Comparison of ENCODE assay signal across 8 cellular contexts in the genomic region with DNA sequence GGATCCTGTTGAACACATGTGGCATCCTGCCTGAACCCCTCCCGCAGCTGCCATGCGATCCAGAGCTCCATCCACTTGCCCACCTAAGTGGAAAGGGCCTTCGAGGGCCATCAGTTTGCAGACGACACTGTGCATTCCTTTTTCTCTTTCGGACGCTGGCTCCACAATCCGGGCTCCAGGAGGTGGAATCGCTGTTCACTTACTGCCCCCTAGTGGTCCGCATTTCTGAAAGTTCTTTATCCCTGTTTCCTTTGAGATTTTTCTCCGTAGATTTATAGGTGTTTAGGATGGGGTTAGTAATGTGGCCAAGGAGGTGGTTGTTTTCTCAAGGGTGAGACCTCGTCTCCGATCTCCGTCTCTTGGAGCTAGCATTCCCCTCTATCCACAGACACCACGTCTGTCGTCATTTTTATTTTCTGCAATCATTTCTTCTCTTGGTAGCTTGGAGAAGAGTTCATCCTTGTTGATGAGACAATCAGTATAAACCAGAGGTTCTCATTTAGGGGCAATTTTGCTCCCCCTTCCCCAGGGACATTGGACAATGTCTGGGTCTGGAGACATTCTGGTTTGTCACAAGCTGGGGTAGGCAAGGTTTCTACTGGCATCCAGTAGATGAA.
DNase-seq lines count a peak whose midpoint lies in the region; ATAC-seq and TF ChIP-seq lines count a peak whose summit lies in the region.

No MANE protein-coding gene starts in this region.

- peaks cover 46 to 74% of the 10 kb centered on the region in 2 experiments for H3K36me3 ChIP-seq in trophoblast cell (ENCODE audit: control insufficient read depth in 1 of 2, insufficient read depth in 2 of 2, low read length in 2 of 2)

- no peak overlapping the region for H3K27ac Mint-ChIP-seq in activated naive CD4-positive, alpha-beta T cell treated with anti-CD3 and anti-CD28 coated beads, Interleukin-2, amount 50 U/mL, for 24 hours

- H3K9ac ChIP-seq in trophoblast cell (ENCODE audit: low read length), result no peak overlapping the region

- H3K36me3 Mint-ChIP-seq in activated naive CD4-positive, alpha-beta T cell treated with anti-CD3 and anti-CD28 coated beads, Interleukin-2, amount 50 U/mL, for 24 hours, result no peaks in the 10 kb centered on the region

- no CpG with 5 or more reads among the region's 15 CpGs for WGBS in trophoblast cell (ENCODE audit: extremely low coverage, insufficient coverage, insufficient read length)

- peak overlapping the region; percentile 74 for H3K4me3 Mint-ChIP-seq in activated naive CD4-positive, alpha-beta T cell treated with anti-CD3 and anti-CD28 coated beads, Interleukin-2, amount 50 U/mL, for 24 hours

- TF ChIP-seq CTCF in C4-2B (conservative IDR thresholded peaks at IDR 0.05), result peak; percentile 90

- no peak overlapping the region for H3K4ac ChIP-seq in trophoblast cell (ENCODE audit: low read depth, low read length)

- no peaks in the 10 kb centered on the region for H3K4me1 ChIP-seq in trophoblast cell (ENCODE audit: control insufficient read depth in 1 of 2, insufficient read depth in 2 of 2, low read length in 2 of 2)

- no peak overlapping the region for H2BK120ac ChIP-seq in trophoblast cell (ENCODE audit: insufficient read depth, low read length, poor library complexity)

- H2AFZ ChIP-seq in trophoblast cell (ENCODE audit: insufficient read depth, low read length, poor library complexity), result no peak overlapping the region

- H3K79me1 ChIP-seq in trophoblast cell (ENCODE audit: low read length), result no peaks in the 10 kb centered on the region

- no peaks in the 10 kb centered on the region for H3K9me3 Mint-ChIP-seq in activated naive CD4-positive, alpha-beta T cell treated with anti-CD3 and anti-CD28 coated beads, Interleukin-2, amount 50 U/mL, for 24 hours

- H3K18ac ChIP-seq in trophoblast cell (ENCODE audit: low read length), result no peak overlapping the region

- no peak overlapping the region for H2BK5ac ChIP-seq in trophoblast cell (ENCODE audit: low read depth, low read length, poor library complexity)

- H3K4me1 Mint-ChIP-seq in activated naive CD4-positive, alpha-beta T cell treated with anti-CD3 and anti-CD28 coated beads, Interleukin-2, amount 50 U/mL, for 24 hours, result peaks cover 14% of the 10 kb centered on the region

- H3K4me3 ChIP-seq in trophoblast cell (ENCODE audit: low read depth, low read length), result no peak overlapping the region

- no peak overlapping the region for H4K12ac ChIP-seq in trophoblast cell (ENCODE audit: low read depth, low read length)

- DNase-seq in GM19240 (ENCODE audit: insufficient read length, low spot score) (peak; percentile 16), NOMO-1 treated with DMSO at 0.1 percent for 48 hours (lab: John Stamatoyannopoulos, UW; ENCODE audit: unreplicated experiment) (peak; percentile 7), glomerular endothelial cell (ENCODE audit: extremely low read depth, low read depth, low spot score) (peak; percentile 44), trophoblast cell (peak; percentile 44 to 85)

- H3K79me2 ChIP-seq in trophoblast cell (ENCODE audit: control insufficient read depth, insufficient read depth, low read length, poor library complexity), result no peaks in the 10 kb centered on the region

- H3K23ac ChIP-seq in trophoblast cell (ENCODE audit: low read length), result no peak overlapping the region

- ATAC-seq in GM21390 (IDR thresholded peaks at IDR 0.05; ENCODE audit: unreplicated experiment) (no peak), GM19397 (IDR thresholded peaks at IDR 0.05; ENCODE audit: unreplicated experiment) (no peak)

- H3K4me2 ChIP-seq in trophoblast cell (ENCODE audit: low read length), result no peak overlapping the region

- H3K27me3 ChIP-seq in trophoblast cell (ENCODE audit: insufficient read depth, low read length), result no peaks in the 10 kb centered on the region

- no peak overlapping the region for H2AK5ac ChIP-seq in trophoblast cell (ENCODE audit: low read length)

- H3K9me3 ChIP-seq in trophoblast cell (ENCODE audit: insufficient read depth, low read depth, low read length), result peaks cover 3% of the 10 kb centered on the region

- peaks cover 4% of the 10 kb centered on the region for H3K27me3 Mint-ChIP-seq in activated naive CD4-positive, alpha-beta T cell treated with anti-CD3 and anti-CD28 coated beads, Interleukin-2, amount 50 U/mL, for 24 hours

- H3K14ac ChIP-seq in trophoblast cell (ENCODE audit: low read length), result no peak overlapping the region

- H3K27ac ChIP-seq in C4-2B (no peak overlapping the region), trophoblast cell (ENCODE audit: low read depth, low read length) (no peak overlapping the region)

- no peak overlapping the region for H4K8ac ChIP-seq in trophoblast cell (ENCODE audit: low read depth, low read length)

- no peak overlapping the region for H2BK12ac ChIP-seq in trophoblast cell (ENCODE audit: low read length)

- H4K91ac ChIP-seq in trophoblast cell (ENCODE audit: low read depth, low read length), result no peak overlapping the region

Comparison
In these comparisons a context has a peak if more than half of its experiments do, and no peak if none do; other contexts are left out.
1. DNase-seq: peak in every context shown above with its lines; median percentile 64 in trophoblast cell; 44 in glomerular endothelial cell; 16 in GM19240; 7 in NOMO-1 treated with DMSO at 0.1 percent for 48 hours.